Comparison of ENCODE assay signal across 1 cellular context in the genomic region with DNA sequence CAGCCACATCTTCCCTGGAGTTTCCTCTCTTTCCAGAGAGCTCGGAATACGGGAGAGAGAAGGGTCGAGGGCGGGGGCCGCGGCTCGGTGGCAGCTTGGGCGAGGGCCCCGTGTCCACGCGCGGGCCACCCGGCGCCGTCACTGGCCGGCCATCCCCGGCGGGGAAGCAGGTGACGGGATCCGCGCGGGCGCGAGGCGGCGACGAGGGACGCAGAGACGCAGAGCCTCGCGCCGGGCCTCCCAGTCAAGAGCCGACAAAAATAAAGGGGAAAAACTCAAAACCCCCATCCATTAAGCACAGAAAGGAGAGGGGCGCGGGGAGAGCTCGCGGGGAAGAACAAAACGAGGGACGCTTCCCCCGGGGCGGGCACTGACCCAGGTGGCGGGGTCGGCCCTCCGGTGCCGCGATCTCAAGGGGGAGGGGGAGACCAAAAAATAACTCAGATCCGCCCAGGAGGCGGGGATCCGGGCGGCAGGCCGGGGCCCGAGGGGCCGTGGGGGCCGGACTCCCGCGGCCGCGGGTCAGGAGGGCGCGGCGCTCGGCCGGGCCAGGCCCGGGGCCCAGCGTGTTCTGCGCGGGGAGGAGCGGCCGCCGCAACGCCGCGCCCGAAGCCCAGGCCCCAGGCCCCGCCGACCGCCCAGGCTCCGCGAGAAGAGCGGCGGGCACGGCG.
A peak's percentile ranks its signal among the peaks of the same experiment; 100 is the strongest.
TF ChIP-seq lines count a peak whose summit lies in the region.

No MANE protein-coding gene starts in this region.

TF ChIP-seq in GM12878, 131 proteins besides CTCF, POLR2A, EP300 and RAD21 (continued from another document):
- TF ChIP-seq, protein P1, sequence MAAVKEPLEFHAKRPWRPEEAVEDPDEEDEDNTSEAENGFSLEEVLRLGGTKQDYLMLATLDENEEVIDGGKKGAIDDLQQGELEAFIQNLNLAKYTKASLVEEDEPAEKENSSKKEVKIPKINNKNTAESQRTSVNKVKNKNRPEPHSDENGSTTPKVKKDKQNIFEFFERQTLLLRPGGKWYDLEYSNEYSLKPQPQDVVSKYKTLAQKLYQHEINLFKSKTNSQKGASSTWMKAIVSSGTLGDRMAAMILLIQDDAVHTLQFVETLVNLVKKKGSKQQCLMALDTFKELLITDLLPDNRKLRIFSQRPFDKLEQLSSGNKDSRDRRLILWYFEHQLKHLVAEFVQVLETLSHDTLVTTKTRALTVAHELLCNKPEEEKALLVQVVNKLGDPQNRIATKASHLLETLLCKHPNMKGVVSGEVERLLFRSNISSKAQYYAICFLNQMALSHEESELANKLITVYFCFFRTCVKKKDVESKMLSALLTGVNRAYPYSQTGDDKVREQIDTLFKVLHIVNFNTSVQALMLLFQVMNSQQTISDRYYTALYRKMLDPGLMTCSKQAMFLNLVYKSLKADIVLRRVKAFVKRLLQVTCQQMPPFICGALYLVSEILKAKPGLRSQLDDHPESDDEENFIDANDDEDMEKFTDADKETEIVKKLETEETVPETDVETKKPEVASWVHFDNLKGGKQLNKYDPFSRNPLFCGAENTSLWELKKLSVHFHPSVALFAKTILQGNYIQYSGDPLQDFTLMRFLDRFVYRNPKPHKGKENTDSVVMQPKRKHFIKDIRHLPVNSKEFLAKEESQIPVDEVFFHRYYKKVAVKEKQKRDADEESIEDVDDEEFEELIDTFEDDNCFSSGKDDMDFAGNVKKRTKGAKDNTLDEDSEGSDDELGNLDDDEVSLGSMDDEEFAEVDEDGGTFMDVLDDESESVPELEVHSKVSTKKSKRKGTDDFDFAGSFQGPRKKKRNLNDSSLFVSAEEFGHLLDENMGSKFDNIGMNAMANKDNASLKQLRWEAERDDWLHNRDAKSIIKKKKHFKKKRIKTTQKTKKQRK (IDR thresholded peaks at IDR 0.05; ENCODE audit: low read depth, low read length): no peak
- peak; percentile 70; the same call in 1 of the 2 replicates for TF ChIP-seq MXI1 (IDR thresholded peaks at IDR 0.05; ENCODE audit: low read depth, low read length)
- 0 out of 2 replicates have a peak, but pooled peaks have one; percentile 3 for TF ChIP-seq TCF12 (IDR thresholded peaks at IDR 0.05; ENCODE audit: low read depth, low read length)
- TF ChIP-seq NR2C1 (IDR thresholded peaks at IDR 0.05): 0 out of 2 replicates have a peak, but pooled peaks have one; percentile 12
- TF ChIP-seq MTA3 (IDR thresholded peaks at IDR 0.05; ENCODE audit: borderline replicate concordance, low read length): 0 out of 2 replicates have a peak, but pooled peaks have one; percentile 38
- TF ChIP-seq LARP7 (IDR thresholded peaks at IDR 0.05): no peak; the same call in 1 of the 2 replicates
- TF ChIP-seq YY1 (IDR thresholded peaks at IDR 0.05; ENCODE audit: low read depth, low read length): peak; percentile 8; the same call in 1 of the 2 replicates
- TF ChIP-seq HDAC2 (IDR thresholded peaks at IDR 0.05): no peak
- peak; percentile 89; the same call in 1 of the 2 replicates for TF ChIP-seq NR2F1 (conservative IDR thresholded peaks at IDR 0.05)
- 0 out of 2 replicates have a peak, but pooled peaks have one; percentile 18 for TF ChIP-seq ZNF687 (IDR thresholded peaks at IDR 0.05)
- TF ChIP-seq BCL11A (IDR thresholded peaks at IDR 0.05; ENCODE audit: low read depth, low read length): no peak
- no peak for TF ChIP-seq NBN (IDR thresholded peaks at IDR 0.05)
- peak; percentile 35; the same call in 1 of the 2 replicates for TF ChIP-seq ZNF217 (IDR thresholded peaks at IDR 0.05)
- TF ChIP-seq SIN3A (IDR thresholded peaks at IDR 0.05; ENCODE audit: low read depth, low read length): peak; percentile 69; the same call in 1 of the 2 replicates
- TF ChIP-seq NKRF (conservative IDR thresholded peaks at IDR 0.05): peak; percentile 32
- no peak for TF ChIP-seq KDM1A (IDR thresholded peaks at IDR 0.05; ENCODE audit: borderline replicate concordance)
- 0 out of 2 replicates have a peak, but pooled peaks have one; percentile 10 for TF ChIP-seq GABPA (IDR thresholded peaks at IDR 0.05; ENCODE audit: low read depth)
- TF ChIP-seq BHLHE40 (IDR thresholded peaks at IDR 0.05; ENCODE audit: borderline replicate concordance in 1 of 2, low read depth in 2 of 2, low read length in 1 of 2): 0 out of 4 replicates have a peak, but pooled peaks of 1 of the 2 experiments have one; percentile 7
- 0 out of 2 replicates have a peak, but pooled peaks have one; percentile 28 for TF ChIP-seq CHD2 (IDR thresholded peaks at IDR 0.05; ENCODE audit: borderline replicate concordance, low read depth, low read length)
- no peak for TF ChIP-seq RCOR1 (conservative IDR thresholded peaks at IDR 0.05; ENCODE audit: low read depth, low read length)
- TF ChIP-seq GATAD2B (conservative IDR thresholded peaks at IDR 0.05; ENCODE audit: low read depth): peak; percentile 34; the same call in 1 of the 2 replicates
- TF ChIP-seq SMARCA5 (IDR thresholded peaks at IDR 0.05): 0 out of 2 replicates have a peak, but pooled peaks have one; percentile 55
TF ChIP-seq in GM12878: peak in this region for 17.
